22 cellular contexts compared by ENCODE assay signal in the genomic region with DNA sequence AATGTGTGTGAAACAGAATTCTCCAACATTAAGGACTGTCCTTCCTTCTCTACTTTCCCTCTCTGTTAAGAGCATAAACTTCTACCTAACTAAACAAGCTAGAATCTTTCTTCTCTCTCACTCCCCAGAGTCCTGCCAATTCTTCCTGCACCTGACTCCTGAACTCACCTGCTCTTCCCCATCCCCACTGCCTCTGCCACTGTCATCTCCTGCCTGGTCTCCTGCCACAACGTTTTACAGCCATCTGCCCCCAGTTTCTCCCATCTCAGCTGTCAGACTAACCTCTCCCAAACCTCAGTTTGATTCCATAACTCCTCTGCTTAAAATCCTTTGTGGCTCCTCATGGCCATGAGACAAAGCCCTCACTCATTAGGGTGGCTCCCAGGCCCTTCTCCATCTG.
"Had no signal": no experiment of that assay in that cellular context is flagged by ENCODE, and none has a peak within 500 bp of the region (broad histone marks: within the 10 kb centered on the region; RNA-seq: fewer than 3 reads in every experiment).

No MANE protein-coding gene starts in this region.

- DNase-seq: effector CD8-positive, alpha-beta T cell; foreskin melanocyte; heart left ventricle; hippocampal formation; left colon; left ventricle myocardium superior; mesenchymal stem cell; midbrain; naive B cell; posterior cingulate gyrus; sigmoid colon; stimulated activated CD4-positive, alpha-beta T cell treated with anti-CD3 and anti-CD28 coated beads, Interleukin-2, amount 100 ng/mL, for 24 hours; stimulated activated CD4-positive, alpha-beta T cell treated with anti-CD3 and anti-CD28 coated beads, Interleukin-4, amount 100 ng/mL, for 4 hours; stimulated activated naive CD4-positive, alpha-beta T cell treated with Interleukin-2 at 50 U/mL for 16 hours; trophoblast cell had no signal

- H3K27ac ChIP-seq: coronary artery, heart left ventricle, neutrophil, right atrium auricular region, sigmoid colon, skin epidermis had no signal

- ATAC-seq: heart left ventricle, left colon, left ventricle myocardium superior had no signal

- H3K36me3 Mint-ChIP-seq: naive B cell had no signal

- H3K9me3 Mint-ChIP-seq: nephron had no signal

- H3K27me3 ChIP-seq: dorsolateral prefrontal cortex, heart left ventricle, neutrophil, right atrium auricular region, sigmoid colon had no signal

- H3K4me3 ChIP-seq: coronary artery, dorsolateral prefrontal cortex, heart left ventricle, lung, right atrium auricular region, sigmoid colon, skin epidermis had no signal

- H3K9me3 ChIP-seq: heart left ventricle, neutrophil, right atrium auricular region, sigmoid colon had no signal

- H3K27me3 Mint-ChIP-seq: naive B cell had no signal

- H3K36me3 ChIP-seq: heart left ventricle, neutrophil, right atrium auricular region, sigmoid colon had no signal

- H3K4me3 Mint-ChIP-seq: nephron had no signal

- H3K27ac Mint-ChIP-seq: nephron had no signal

- H3K4me1 ChIP-seq: right atrium auricular region, sigmoid colon had no signal
